Comparison of ENCODE assay signal across 2 cellular contexts in the genomic region with DNA sequence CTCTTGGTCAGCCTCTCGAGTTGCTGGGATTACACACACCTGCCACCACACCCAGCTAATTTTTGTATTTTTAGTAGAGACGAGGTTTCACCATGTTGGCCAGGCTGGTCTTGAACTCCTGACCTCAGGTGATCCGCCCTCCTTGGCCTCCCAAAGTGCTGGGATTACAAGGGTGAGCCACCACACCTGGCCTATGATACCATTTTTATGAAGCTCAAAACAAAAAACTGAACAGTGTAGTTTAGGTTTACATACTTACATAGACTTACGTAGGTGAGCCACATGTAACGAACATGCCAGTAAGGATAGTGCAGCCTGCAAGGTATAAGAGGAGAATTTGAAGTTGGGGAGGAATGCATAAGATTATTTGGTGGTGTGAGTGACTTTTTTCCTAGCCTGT. TPM values are rescaled to one million over a fixed set of nuclear protein-coding genes. Genes with fewer than 3 reads are reported as not detected.
"Had no signal": no experiment of that assay in that cellular context is flagged by ENCODE, and none has a peak within 500 bp of the region (broad histone marks: within the 10 kb centered on the region; RNA-seq: fewer than 3 reads in every experiment).

No MANE protein-coding gene starts in this region.

RNA-seq across cellular contexts. Expression of gene TBX4, which starts 57.2 kb away (rescaled TPM):
- total RNA-seq: LHCN-M2, MCF 10A had no signal
